In the genomic region with DNA sequence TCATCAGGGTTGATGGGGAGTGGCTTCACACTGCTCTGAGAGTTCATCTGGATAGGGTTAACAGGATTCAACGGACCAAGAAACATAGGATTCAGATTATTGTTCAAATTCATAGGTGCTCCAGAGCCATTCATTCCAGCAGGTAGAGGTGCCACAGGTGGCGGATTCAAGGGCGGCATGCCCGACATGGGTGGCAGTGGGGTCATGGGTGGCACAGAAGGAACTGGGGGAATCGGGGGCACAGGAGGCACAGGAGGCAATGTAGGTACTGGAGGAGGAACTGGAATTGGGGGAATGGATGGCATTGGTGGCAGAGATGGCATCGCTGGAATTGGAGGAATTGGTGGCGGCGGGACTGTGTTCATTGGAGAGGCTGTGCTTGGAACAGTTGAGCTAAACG, we compare ENCODE assay signal across 25 cellular contexts. TPM values are rescaled to one million over a fixed set of nuclear protein-coding genes. Genes with fewer than 3 reads are reported as not detected.
"Had no signal": no experiment of that assay in that cellular context is flagged by ENCODE, and none has a peak within 500 bp of the region (broad histone marks: within the 10 kb centered on the region; RNA-seq: fewer than 3 reads in every experiment).

No MANE protein-coding gene starts in this region.

- H3K9ac ChIP-seq: neural progenitor cell had no signal

- H3K27ac ChIP-seq: esophagus muscularis mucosa, foreskin keratinocyte, heart right ventricle, left lung, neural progenitor cell, prostate gland, right atrium auricular region, sigmoid colon, stomach, thyroid gland had no signal

- H3K27me3 ChIP-seq: dorsolateral prefrontal cortex, esophagus muscularis mucosa, foreskin keratinocyte, heart right ventricle, left lung, neural progenitor cell, right atrium auricular region, sigmoid colon, stomach, thyroid gland had no signal

- H3K4me3 ChIP-seq: dorsolateral prefrontal cortex, esophagus muscularis mucosa, heart right ventricle, left lung, neural progenitor cell, prostate gland, right atrium auricular region, sigmoid colon, stomach, thyroid gland had no signal

- H3K9me3 ChIP-seq: esophagus muscularis mucosa, heart right ventricle, left lung, prostate gland, right atrium auricular region, sigmoid colon, stomach, thyroid gland had no signal

- H3K4me2 ChIP-seq: neural progenitor cell had no signal

- H2AFZ ChIP-seq: neural progenitor cell had no signal

- H3K4me1 ChIP-seq: neural progenitor cell had no signal

- FAIRE-seq: colon, islet of Langerhans had no signal

- DNase-seq: dorsolateral prefrontal cortex; effector CD8-positive, alpha-beta T cell; endodermal cell; foreskin keratinocyte; glutamatergic neuron; heart right ventricle; hippocampal formation; left cardiac atrium; left lung; mesendoderm; midbrain; naive thymus-derived CD4-positive, alpha-beta T cell; nucleus accumbens; sigmoid colon; stimulated activated CD4-positive, alpha-beta T cell treated with anti-CD3 and anti-CD28 coated beads, Interleukin-2, amount 100 ng/mL, for 24 hours; stimulated activated CD4-positive, alpha-beta T cell treated with anti-CD3 and anti-CD28 coated beads, Interleukin-4, amount 100 ng/mL, for 24 hours; stimulated activated naive CD4-positive, alpha-beta T cell treated with Interleukin-2 at 50 U/mL for 16 hours; stomach; thyroid gland had no signal

RNA-seq across cellular contexts. Expression of gene SPAG4, which starts 38.8 kb away (rescaled TPM):
- polyA plus RNA-seq: naive thymus-derived CD4-positive, alpha-beta T cell had no signal
